Comparison of ENCODE assay signal across 14 cellular contexts in the genomic region with DNA sequence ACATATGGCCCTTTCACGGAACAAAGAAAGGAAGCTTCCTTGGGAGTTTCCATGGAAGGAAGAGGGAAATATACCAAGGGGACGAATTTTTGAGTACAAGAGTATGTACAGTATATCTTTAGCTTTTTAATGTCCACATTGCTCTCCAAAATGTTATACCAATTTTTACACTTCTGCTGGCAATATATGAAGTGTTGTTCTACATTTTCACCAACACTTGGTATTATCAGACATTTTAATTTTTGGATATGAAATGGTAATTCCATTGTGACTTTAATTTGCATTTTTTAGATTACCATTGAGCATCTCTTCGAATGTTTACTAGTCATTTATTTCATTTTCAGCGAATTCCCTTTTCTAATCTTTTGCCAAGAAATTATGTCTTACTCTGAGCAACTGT.
"Had no signal": no experiment of that assay in that cellular context is flagged by ENCODE, and none has a peak within 500 bp of the region (broad histone marks: within the 10 kb centered on the region; RNA-seq: fewer than 3 reads in every experiment).

No MANE protein-coding gene starts in this region.

- H3K27ac Mint-ChIP-seq: activated CD4-positive, alpha-beta T cell treated with anti-CD3 and anti-CD28 coated beads, Interleukin-2, amount 10 ng/mL, durations not matched to agents 7 days and 5 days; activated naive CD4-positive, alpha-beta T cell treated with anti-CD3 and anti-CD28 coated beads, Interleukin-2, amount 50 U/mL, for 72 hours; activated T-cell treated with anti-CD3 and anti-CD28 coated beads, Interleukin-2, amount 50 U/mL, for 72 hours; natural killer cell treated with Interleukin-12 subunit alpha and Interleukin-12 subunit beta and Interleukin-15 and Interleukin-18, amount 100 ng/mL, for 72 hours; stimulated activated effector memory CD8-positive, alpha-beta T cell treated with anti-CD3 and anti-CD28 coated beads, Interleukin-12 subunit alpha, Interleukin-12 subunit beta, amount 100 ng/mL, for 72 hours had no signal

- H3K4me3 Mint-ChIP-seq: activated CD4-positive, alpha-beta T cell treated with anti-CD3 and anti-CD28 coated beads, Interleukin-2, amount 10 ng/mL, durations not matched to agents 7 days and 5 days; activated T-cell treated with anti-CD3 and anti-CD28 coated beads, Interleukin-2, amount 50 U/mL, for 72 hours; natural killer cell treated with Interleukin-12 subunit alpha and Interleukin-12 subunit beta and Interleukin-15 and Interleukin-18, amount 100 ng/mL, for 72 hours; stimulated activated effector memory CD8-positive, alpha-beta T cell treated with anti-CD3 and anti-CD28 coated beads, Interleukin-12 subunit alpha, Interleukin-12 subunit beta, amount 100 ng/mL, for 72 hours had no signal

- H3K27me3 ChIP-seq: body of pancreas had no signal

- H3K27ac ChIP-seq: prostate gland had no signal

- H3K36me3 Mint-ChIP-seq: natural killer cell treated with Interleukin-12 subunit alpha and Interleukin-12 subunit beta and Interleukin-15 and Interleukin-18, amount 100 ng/mL, for 72 hours; stimulated activated effector memory CD8-positive, alpha-beta T cell treated with anti-CD3 and anti-CD28 coated beads, Interleukin-12 subunit alpha, Interleukin-12 subunit beta, amount 100 ng/mL, for 72 hours had no signal

- H3K27me3 Mint-ChIP-seq: natural killer cell treated with Interleukin-12 subunit alpha and Interleukin-12 subunit beta and Interleukin-15 and Interleukin-18, amount 100 ng/mL, for 72 hours had no signal

- DNase-seq: activated CD4-positive, alpha-beta T cell treated with anti-CD3 and anti-CD28 coated beads, Interleukin-2, amount 10 ng/mL, durations not matched to agents 7 days and 5 days; activated CD8-positive, alpha-beta memory T cell treated with anti-CD3 and anti-CD28 coated beads, Interleukin-2, amount 50 U/mL, for 48 hours; activated gamma-delta T cell; activated T-cell treated with anti-CD3 and anti-CD28 coated beads, Interleukin-2, amount 50 U/mL, for 72 hours; amniotic stem cell; left colon; mucosa of descending colon; stimulated activated CD4-positive, alpha-beta T cell treated with anti-CD3 and anti-CD28 coated beads, Interleukin-12 subunit alpha, Interleukin-12 subunit beta, amount 100 ng/mL, for 4 hours; stimulated activated CD4-positive, alpha-beta T cell treated with anti-CD3 and anti-CD28 coated beads, Interleukin-2, amount 100 ng/mL, for 24 hours had no signal

- H3K36me3 ChIP-seq: prostate gland had no signal

- H3K9me3 Mint-ChIP-seq: activated CD4-positive, alpha-beta T cell treated with anti-CD3 and anti-CD28 coated beads, Interleukin-2, amount 10 ng/mL, durations not matched to agents 7 days and 5 days; activated naive CD4-positive, alpha-beta T cell treated with anti-CD3 and anti-CD28 coated beads, Interleukin-2, amount 50 U/mL, for 72 hours; activated T-cell treated with anti-CD3 and anti-CD28 coated beads, Interleukin-2, amount 50 U/mL, for 72 hours; natural killer cell treated with Interleukin-12 subunit alpha and Interleukin-12 subunit beta and Interleukin-15 and Interleukin-18, amount 100 ng/mL, for 72 hours; stimulated activated effector memory CD8-positive, alpha-beta T cell treated with anti-CD3 and anti-CD28 coated beads, Interleukin-12 subunit alpha, Interleukin-12 subunit beta, amount 100 ng/mL, for 72 hours had no signal

- H3K9me3 ChIP-seq: body of pancreas, mucosa of descending colon, prostate gland had no signal

- H3K4me3 ChIP-seq: body of pancreas, mucosa of descending colon, prostate gland had no signal

- H3K4me1 ChIP-seq: body of pancreas, prostate gland had no signal

- ATAC-seq: activated naive CD4-positive, alpha-beta T cell treated with anti-CD3 and anti-CD28 coated beads, Interleukin-2, amount 50 U/mL, for 72 hours; activated T-cell treated with anti-CD3 and anti-CD28 coated beads, Interleukin-2, amount 50 U/mL, for 72 hours; left colon; mucosa of descending colon; natural killer cell treated with Interleukin-12 subunit alpha and Interleukin-12 subunit beta and Interleukin-15 and Interleukin-18, amount 100 ng/mL, for 72 hours; stimulated activated effector memory CD8-positive, alpha-beta T cell treated with anti-CD3 and anti-CD28 coated beads, Interleukin-12 subunit alpha, Interleukin-12 subunit beta, amount 100 ng/mL, for 72 hours had no signal
